In the genomic region with DNA sequence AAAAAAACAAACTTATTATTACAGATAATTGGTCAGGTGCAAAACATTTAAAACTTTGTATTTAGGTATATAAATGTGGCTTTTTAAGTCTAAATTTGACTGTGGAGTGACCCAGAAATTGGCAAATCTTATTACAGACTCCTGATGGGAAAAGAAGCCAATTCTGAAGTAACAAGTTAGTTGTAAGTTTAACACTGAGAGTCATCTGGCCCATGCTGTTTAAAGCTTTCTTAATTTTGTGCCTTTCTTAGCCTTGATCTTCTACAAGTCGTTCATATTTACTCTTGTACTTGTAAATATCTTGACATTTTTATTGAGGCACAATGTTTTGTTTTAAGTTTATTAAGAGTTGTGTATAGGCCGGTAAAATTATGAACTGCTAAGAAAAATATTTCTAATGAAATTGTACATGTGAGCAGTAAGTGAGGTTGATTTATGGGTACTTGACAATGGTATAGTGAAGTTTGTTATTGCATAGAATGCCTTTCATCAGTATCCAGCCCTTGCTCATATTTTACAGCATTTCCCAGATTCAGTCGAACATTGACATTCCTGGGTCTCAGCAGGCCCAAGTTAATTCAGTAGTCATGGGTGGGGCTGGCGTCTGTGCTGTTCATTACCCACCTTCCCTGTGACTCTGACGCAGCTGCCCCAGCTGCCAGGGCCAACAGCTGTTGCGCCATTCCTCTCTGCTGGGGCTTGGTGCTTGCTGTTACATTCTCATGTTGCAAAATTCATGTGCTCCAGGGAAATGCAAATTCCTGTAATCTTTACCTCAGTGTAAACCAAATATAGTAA, we compare ENCODE assay signal across 15 cellular contexts.
DNase-seq lines count a peak whose midpoint lies in the region; TF ChIP-seq lines count a peak whose summit lies in the region.
"Had no signal": no experiment of that assay in that cellular context is flagged by ENCODE, and none has a peak within 500 bp of the region (broad histone marks: within the 10 kb centered on the region; RNA-seq: fewer than 3 reads in every experiment).

No MANE protein-coding gene starts in this region.

- DNase-seq in AG04450 (ENCODE audit: low read depth, low spot score): peak; percentile 60
- peak; percentile 45 for DNase-seq in epithelial cell of esophagus (ENCODE audit: low read depth)
- peak; percentile 78 for DNase-seq in myocyte (ENCODE audit: low read depth)
- no peak for DNase-seq in COR-L47 (lab: John Stamatoyannopoulos, UW)
- no peak for DNase-seq in AML-193 (lab: John Stamatoyannopoulos, UW)
- no peak for DNase-seq in GM19238 (ENCODE audit: insufficient read length, low spot score)
- DNase-seq in stimulated activated naive CD4-positive, alpha-beta T cell (lab: John Stamatoyannopoulos, UW): no peak
- DNase-seq: activated CD4-positive, alpha-beta memory T cell treated with anti-CD3 and anti-CD28 coated beads, Interleukin-2, amount 10 ng/mL, durations not matched to agents 7 days and 5 days; activated gamma-delta T cell treated with Interleukin-2 at 50 U/mL for 16 hours; esophagus squamous epithelium; GF-D8; islet precursor cell; nephron progenitor cell had no signal

- H3K27ac ChIP-seq in AG04450 (ENCODE audit: low read depth, low read length): no peak overlapping the region
- H3K27ac ChIP-seq: C4-2B, esophagus squamous epithelium had no signal

- H3K27me3 ChIP-seq in AG04450 (ENCODE audit: control insufficient read depth, insufficient read depth, low read length): no peaks in the 10 kb centered on the region
- H3K27me3 ChIP-seq: esophagus squamous epithelium had no signal

- no peak for TF ChIP-seq RAD21 in Ishikawa (IDR thresholded peaks at IDR 0.05; ENCODE audit: low read depth)

- H3K9me3 ChIP-seq in AG04450 (ENCODE audit: control insufficient read depth, insufficient read depth, low read length): no peaks in the 10 kb centered on the region
- H3K9me3 ChIP-seq: esophagus squamous epithelium had no signal

- POLR2A ChIA-PET in AG04450 (lab: Yijun Ruan, JAX): interaction anchor here (0.6 kb wide), 1 partner anchor 28 kb away, joined by 4 read pairs; no protein-coding TSS in a partner anchor

- TF ChIP-seq CTCF in AG04450 (IDR thresholded peaks at IDR 0.05; ENCODE audit: low read depth, low read length) (no peak), epithelial cell of esophagus (IDR thresholded peaks at IDR 0.05; ENCODE audit: insufficient read depth, low read depth, low read length, missing control alignments) (no peak)

- H3K4me3 ChIP-seq in AG04450 (ENCODE audit: low read depth, low read length) (no peak overlapping the region), epithelial cell of esophagus (ENCODE audit: low read length) (no peak overlapping the region)
- H3K4me3 ChIP-seq: esophagus squamous epithelium had no signal

- TF ChIP-seq EP300 in Ishikawa (IDR thresholded peaks at IDR 0.05; ENCODE audit: borderline replicate concordance): no peak; the same call in 1 of the 2 replicates

- CTCF ChIA-PET in AG04450 (lab: Charles Lee): interaction anchor here (1.1 to 3.1 kb wide), 2 partner anchors 40 to 57 kb away, joined by 3 to 18 read pairs; no protein-coding TSS in a partner anchor

TF ChIP-seq in Ishikawa, 13 proteins besides CTCF, POLR2A, EP300 and RAD21:
- TF ChIP-seq TAF1 (IDR thresholded peaks at IDR 0.05; ENCODE audit: low read depth) (no peak), ZBTB7A (IDR thresholded peaks at IDR 0.05; ENCODE audit: low read depth) (no peak), YY1 (IDR thresholded peaks at IDR 0.05; ENCODE audit: low read depth) (no peak), TEAD4 (IDR thresholded peaks at IDR 0.05) (peak; percentile 61; the same call in 1 of the 2 replicates), EGR1 (IDR thresholded peaks at IDR 0.05) (no peak), CREB1 (IDR thresholded peaks at IDR 0.05; ENCODE audit: low read depth) (no peak), TCF12 (IDR thresholded peaks at IDR 0.05; ENCODE audit: low read depth) (peak; percentile 59; the same call in 1 of the 2 replicates), FOXM1 (IDR thresholded peaks at IDR 0.05; ENCODE audit: borderline replicate concordance, low read depth) (no peak), CEBPB (IDR thresholded peaks at IDR 0.05) (peak; percentile 93), NFIC (IDR thresholded peaks at IDR 0.05) (0 out of 2 replicates have a peak, but pooled peaks have one; percentile 28)
- TF ChIP-seq, protein P1, sequence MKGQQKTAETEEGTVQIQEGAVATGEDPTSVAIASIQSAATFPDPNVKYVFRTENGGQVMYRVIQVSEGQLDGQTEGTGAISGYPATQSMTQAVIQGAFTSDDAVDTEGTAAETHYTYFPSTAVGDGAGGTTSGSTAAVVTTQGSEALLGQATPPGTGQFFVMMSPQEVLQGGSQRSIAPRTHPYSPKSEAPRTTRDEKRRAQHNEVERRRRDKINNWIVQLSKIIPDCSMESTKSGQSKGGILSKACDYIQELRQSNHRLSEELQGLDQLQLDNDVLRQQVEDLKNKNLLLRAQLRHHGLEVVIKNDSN (IDR thresholded peaks at IDR 0.05): no peak
- TF ChIP-seq, protein P2, sequence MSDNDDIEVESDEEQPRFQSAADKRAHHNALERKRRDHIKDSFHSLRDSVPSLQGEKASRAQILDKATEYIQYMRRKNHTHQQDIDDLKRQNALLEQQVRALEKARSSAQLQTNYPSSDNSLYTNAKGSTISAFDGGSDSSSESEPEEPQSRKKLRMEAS (IDR thresholded peaks at IDR 0.05): no peak
- TF ChIP-seq, protein P3, sequence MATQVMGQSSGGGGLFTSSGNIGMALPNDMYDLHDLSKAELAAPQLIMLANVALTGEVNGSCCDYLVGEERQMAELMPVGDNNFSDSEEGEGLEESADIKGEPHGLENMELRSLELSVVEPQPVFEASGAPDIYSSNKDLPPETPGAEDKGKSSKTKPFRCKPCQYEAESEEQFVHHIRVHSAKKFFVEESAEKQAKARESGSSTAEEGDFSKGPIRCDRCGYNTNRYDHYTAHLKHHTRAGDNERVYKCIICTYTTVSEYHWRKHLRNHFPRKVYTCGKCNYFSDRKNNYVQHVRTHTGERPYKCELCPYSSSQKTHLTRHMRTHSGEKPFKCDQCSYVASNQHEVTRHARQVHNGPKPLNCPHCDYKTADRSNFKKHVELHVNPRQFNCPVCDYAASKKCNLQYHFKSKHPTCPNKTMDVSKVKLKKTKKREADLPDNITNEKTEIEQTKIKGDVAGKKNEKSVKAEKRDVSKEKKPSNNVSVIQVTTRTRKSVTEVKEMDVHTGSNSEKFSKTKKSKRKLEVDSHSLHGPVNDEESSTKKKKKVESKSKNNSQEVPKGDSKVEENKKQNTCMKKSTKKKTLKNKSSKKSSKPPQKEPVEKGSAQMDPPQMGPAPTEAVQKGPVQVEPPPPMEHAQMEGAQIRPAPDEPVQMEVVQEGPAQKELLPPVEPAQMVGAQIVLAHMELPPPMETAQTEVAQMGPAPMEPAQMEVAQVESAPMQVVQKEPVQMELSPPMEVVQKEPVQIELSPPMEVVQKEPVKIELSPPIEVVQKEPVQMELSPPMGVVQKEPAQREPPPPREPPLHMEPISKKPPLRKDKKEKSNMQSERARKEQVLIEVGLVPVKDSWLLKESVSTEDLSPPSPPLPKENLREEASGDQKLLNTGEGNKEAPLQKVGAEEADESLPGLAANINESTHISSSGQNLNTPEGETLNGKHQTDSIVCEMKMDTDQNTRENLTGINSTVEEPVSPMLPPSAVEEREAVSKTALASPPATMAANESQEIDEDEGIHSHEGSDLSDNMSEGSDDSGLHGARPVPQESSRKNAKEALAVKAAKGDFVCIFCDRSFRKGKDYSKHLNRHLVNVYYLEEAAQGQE (IDR thresholded peaks at IDR 0.05; ENCODE audit: low read depth): no peak

Comparison
In these comparisons a context has a peak if more than half of its experiments do, and no peak if none do; other contexts are left out.
1. DNase-seq: peak in AG04450 (single experiment), epithelial cell of esophagus (single experiment) and myocyte (single experiment); none in COR-L47 (single experiment), AML-193 (0 of 2), GM19238 (single experiment) and stimulated activated naive CD4-positive, alpha-beta T cell (0 of 6).